ENCODE assay signal across 1 cellular context in the genomic region with DNA sequence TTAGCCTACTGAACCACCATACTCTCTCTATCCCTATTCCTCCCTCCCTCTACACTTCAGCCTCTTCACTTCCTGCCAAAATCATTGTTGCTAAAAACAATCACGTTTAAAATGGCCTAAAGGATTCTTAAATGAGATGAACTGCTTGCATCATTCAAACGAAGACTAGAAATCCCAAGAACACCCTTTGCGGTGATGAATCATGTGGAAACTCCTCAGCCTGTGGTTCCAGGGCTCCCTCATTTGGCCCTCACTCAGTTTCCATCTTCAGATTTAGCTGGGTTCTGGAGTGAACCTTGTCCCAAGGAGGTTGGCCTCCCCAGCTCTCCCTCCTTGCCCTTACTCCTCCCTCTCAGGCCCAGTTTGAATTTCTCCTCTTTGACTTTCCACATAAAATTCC.
TF ChIP-seq lines count a peak whose summit lies in the region.

No MANE protein-coding gene starts in this region.

TF ChIP-seq in GM23338, 12 proteins besides CTCF, POLR2A, EP300 and RAD21 (continued from another document):
- TF ChIP-seq, protein P1, sequence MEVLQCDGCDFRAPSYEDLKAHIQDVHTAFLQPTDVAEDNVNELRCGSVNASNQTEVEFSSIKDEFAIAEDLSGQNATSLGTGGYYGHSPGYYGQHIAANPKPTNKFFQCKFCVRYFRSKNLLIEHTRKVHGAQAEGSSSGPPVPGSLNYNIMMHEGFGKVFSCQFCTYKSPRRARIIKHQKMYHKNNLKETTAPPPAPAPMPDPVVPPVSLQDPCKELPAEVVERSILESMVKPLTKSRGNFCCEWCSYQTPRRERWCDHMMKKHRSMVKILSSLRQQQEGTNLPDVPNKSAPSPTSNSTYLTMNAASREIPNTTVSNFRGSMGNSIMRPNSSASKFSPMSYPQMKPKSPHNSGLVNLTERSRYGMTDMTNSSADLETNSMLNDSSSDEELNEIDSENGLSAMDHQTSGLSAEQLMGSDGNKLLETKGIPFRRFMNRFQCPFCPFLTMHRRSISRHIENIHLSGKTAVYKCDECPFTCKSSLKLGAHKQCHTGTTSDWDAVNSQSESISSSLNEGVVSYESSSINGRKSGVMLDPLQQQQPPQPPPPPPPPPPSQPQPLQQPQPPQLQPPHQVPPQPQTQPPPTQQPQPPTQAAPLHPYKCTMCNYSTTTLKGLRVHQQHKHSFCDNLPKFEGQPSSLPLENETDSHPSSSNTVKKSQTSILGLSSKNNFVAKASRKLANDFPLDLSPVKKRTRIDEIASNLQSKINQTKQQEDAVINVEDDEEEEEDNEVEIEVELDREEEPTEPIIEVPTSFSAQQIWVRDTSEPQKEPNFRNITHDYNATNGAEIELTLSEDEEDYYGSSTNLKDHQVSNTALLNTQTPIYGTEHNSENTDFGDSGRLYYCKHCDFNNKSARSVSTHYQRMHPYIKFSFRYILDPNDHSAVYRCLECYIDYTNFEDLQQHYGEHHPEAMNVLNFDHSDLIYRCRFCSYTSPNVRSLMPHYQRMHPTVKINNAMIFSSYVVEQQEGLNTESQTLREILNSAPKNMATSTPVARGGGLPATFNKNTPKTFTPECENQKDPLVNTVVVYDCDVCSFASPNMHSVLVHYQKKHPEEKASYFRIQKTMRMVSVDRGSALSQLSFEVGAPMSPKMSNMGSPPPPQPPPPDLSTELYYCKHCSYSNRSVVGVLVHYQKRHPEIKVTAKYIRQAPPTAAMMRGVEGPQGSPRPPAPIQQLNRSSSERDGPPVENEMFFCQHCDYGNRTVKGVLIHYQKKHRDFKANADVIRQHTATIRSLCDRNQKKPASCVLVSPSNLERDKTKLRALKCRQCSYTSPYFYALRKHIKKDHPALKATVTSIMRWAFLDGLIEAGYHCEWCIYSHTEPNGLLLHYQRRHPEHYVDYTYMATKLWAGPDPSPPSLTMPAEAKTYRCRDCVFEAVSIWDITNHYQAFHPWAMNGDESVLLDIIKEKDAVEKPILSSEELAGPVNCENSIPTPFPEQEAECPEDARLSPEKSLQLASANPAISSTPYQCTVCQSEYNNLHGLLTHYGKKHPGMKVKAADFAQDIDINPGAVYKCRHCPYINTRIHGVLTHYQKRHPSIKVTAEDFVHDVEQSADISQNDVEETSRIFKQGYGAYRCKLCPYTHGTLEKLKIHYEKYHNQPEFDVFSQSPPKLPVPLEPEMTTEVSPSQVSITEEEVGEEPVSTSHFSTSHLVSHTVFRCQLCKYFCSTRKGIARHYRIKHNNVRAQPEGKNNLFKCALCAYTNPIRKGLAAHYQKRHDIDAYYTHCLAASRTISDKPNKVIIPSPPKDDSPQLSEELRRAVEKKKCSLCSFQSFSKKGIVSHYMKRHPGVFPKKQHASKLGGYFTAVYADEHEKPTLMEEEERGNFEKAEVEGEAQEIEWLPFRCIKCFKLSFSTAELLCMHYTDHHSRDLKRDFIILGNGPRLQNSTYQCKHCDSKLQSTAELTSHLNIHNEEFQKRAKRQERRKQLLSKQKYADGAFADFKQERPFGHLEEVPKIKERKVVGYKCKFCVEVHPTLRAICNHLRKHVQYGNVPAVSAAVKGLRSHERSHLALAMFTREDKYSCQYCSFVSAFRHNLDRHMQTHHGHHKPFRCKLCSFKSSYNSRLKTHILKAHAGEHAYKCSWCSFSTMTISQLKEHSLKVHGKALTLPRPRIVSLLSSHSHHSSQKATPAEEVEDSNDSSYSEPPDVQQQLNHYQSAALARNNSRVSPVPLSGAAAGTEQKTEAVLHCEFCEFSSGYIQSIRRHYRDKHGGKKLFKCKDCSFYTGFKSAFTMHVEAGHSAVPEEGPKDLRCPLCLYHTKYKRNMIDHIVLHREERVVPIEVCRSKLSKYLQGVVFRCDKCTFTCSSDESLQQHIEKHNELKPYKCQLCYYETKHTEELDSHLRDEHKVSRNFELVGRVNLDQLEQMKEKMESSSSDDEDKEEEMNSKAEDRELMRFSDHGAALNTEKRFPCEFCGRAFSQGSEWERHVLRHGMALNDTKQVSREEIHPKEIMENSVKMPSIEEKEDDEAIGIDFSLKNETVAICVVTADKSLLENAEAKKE (CRISPR knock-in tag; IDR thresholded peaks at IDR 0.05), result no peak
- TF ChIP-seq CREB1 (CRISPR knock-in tag; IDR thresholded peaks at IDR 0.05; ENCODE audit: low read depth) (no peak), EZH2 (IDR thresholded peaks at IDR 0.05; ENCODE audit: low read depth, unreplicated experiment) (no peak)
TF ChIP-seq in GM23338: peak in this region for 0.
